22 cellular contexts compared by ENCODE assay signal in the genomic region with DNA sequence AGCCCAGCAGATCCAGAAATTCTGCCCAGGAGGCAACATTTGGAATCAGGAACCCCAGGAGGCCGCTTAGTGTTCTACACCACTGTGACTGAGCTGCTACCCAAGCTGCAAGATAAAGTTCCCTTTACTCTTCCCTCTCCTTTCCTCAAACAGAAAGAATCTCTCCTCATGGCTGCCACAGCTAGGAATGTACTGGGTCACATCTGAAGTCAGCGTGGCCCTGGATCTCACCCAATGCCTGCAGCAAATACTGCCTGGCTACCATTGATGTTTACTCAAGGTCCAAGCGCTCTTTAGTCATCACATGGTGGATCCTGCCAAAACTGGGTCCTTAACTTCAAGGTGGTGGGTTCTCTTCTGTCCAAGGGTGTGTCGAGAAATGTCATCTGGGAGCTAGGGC.
DNase-seq lines count a peak whose midpoint lies in the region; ATAC-seq and TF ChIP-seq lines count a peak whose summit lies in the region.
"Had no signal": no experiment of that assay in that cellular context is flagged by ENCODE, and none has a peak within 500 bp of the region (broad histone marks: within the 10 kb centered on the region; RNA-seq: fewer than 3 reads in every experiment).

No MANE protein-coding gene starts in this region.

- no peak overlapping the region for H3K14ac ChIP-seq in H9 (ENCODE audit: insufficient read depth, low read length)

- H3K27me3 Mint-ChIP-seq in H9 (ENCODE audit: low read depth) (no peaks in the 10 kb centered on the region), nephron progenitor cell (ENCODE audit: low read depth, poor library complexity) (no peaks in the 10 kb centered on the region)
- H3K27me3 Mint-ChIP-seq in activated T-cell treated with anti-CD3 and anti-CD28 coated beads, Interleukin-2, amount 50 U/mL, for 24 hours, result no peaks in the 10 kb centered on the region
- H3K27me3 Mint-ChIP-seq: CD4-positive, alpha-beta memory T cell; CD4-positive, CD25-positive, alpha-beta regulatory T cell; CD8-positive, alpha-beta memory T cell had no signal

- no peak overlapping the region for H3K18ac ChIP-seq in H9 (ENCODE audit: insufficient read length, low read depth, low read length)

- no peak overlapping the region for H2BK120ac ChIP-seq in H9 (ENCODE audit: low read depth, low read length, poor library complexity, severe bottlenecking)

- no peaks in the 10 kb centered on the region for H3K27me3 ChIP-seq in H9 (ENCODE audit: insufficient read depth, low read length)
- H3K27me3 ChIP-seq: BE2C, BLaER1 had no signal

- no peak overlapping the region for H2BK15ac ChIP-seq in H9 (ENCODE audit: low read depth, low read length)

- no peaks in the 10 kb centered on the region for H3K9me3 ChIP-seq in H9 (ENCODE audit: control insufficient read depth, low read depth, low read length)
- H3K9me3 ChIP-seq: BE2C, BLaER1 had no signal

- H3K79me2 ChIP-seq in H9 (ENCODE audit: insufficient read depth, low read length), result no peaks in the 10 kb centered on the region

- no peak overlapping the region for H3K4me3 Mint-ChIP-seq in H9
- no peak overlapping the region for H3K4me3 Mint-ChIP-seq in nephron progenitor cell
- H3K4me3 Mint-ChIP-seq in activated T-cell treated with anti-CD3 and anti-CD28 coated beads, Interleukin-2, amount 50 U/mL, for 24 hours, result no peak overlapping the region
- H3K4me3 Mint-ChIP-seq: CD14-positive monocyte; CD4-positive, alpha-beta memory T cell; CD4-positive, CD25-positive, alpha-beta regulatory T cell; CD8-positive, alpha-beta memory T cell had no signal

- H2AFZ ChIP-seq in H9 (ENCODE audit: low read length), result no peak overlapping the region

- no peaks in the 10 kb centered on the region for H3K9me3 Mint-ChIP-seq in H9
- no peaks in the 10 kb centered on the region for H3K9me3 Mint-ChIP-seq in nephron progenitor cell
- peaks cover 2% of the 10 kb centered on the region for H3K9me3 Mint-ChIP-seq in activated T-cell treated with anti-CD3 and anti-CD28 coated beads, Interleukin-2, amount 50 U/mL, for 24 hours

- H3K4ac ChIP-seq in H9 (ENCODE audit: low read depth, low read length), result no peak overlapping the region

- H3K27ac Mint-ChIP-seq in H9 (peak overlapping the region in 2 of 3 experiments; percentile 46 to 78; a peak in 3 of 7 replicates), nephron progenitor cell (peak overlapping the region; percentile 76)
- H3K27ac Mint-ChIP-seq in activated T-cell treated with anti-CD3 and anti-CD28 coated beads, Interleukin-2, amount 50 U/mL, for 24 hours, result no peak overlapping the region
- H3K27ac Mint-ChIP-seq: CD4-positive, alpha-beta memory T cell; CD4-positive, CD25-positive, alpha-beta regulatory T cell; CD8-positive, alpha-beta memory T cell had no signal

- H3K4me1 Mint-ChIP-seq in H9 (peaks cover 8 to 14% of the 10 kb centered on the region in 2 experiments), nephron progenitor cell (no peaks in the 10 kb centered on the region)
- H3K4me1 Mint-ChIP-seq in activated T-cell treated with anti-CD3 and anti-CD28 coated beads, Interleukin-2, amount 50 U/mL, for 24 hours (ENCODE audit: low read depth), result no peaks in the 10 kb centered on the region
- H3K4me1 Mint-ChIP-seq: CD14-positive monocyte; CD4-positive, alpha-beta memory T cell; CD4-positive, CD25-positive, alpha-beta regulatory T cell; CD8-positive, alpha-beta memory T cell had no signal

- H3K36me3 Mint-ChIP-seq in H9 (ENCODE audit: insufficient read depth in 1 of 3, low read depth in 3 of 3) (no peaks in the 10 kb centered on the region), nephron progenitor cell (ENCODE audit: low read depth) (no peaks in the 10 kb centered on the region)
- no peaks in the 10 kb centered on the region for H3K36me3 Mint-ChIP-seq in activated T-cell treated with anti-CD3 and anti-CD28 coated beads, Interleukin-2, amount 50 U/mL, for 24 hours (ENCODE audit: low read depth)
- H3K36me3 Mint-ChIP-seq: CD14-positive monocyte; CD4-positive, alpha-beta memory T cell; CD4-positive, CD25-positive, alpha-beta regulatory T cell; CD8-positive, alpha-beta memory T cell had no signal

- H3K56ac ChIP-seq in H9 (ENCODE audit: insufficient read length, low read depth, low read length), result no peak overlapping the region

- H3K23ac ChIP-seq in H9 (ENCODE audit: insufficient read length, low read depth, low read length), result no peak overlapping the region

- H3K4me2 ChIP-seq in H9 (ENCODE audit: insufficient read depth, insufficient read length, low read length), result no peak overlapping the region
- H3K4me2 ChIP-seq: BLaER1 had no signal

- H2BK20ac ChIP-seq in H9 (ENCODE audit: low read depth, low read length, poor library complexity, severe bottlenecking), result no peak overlapping the region

- H3K4me1 ChIP-seq in H9 (ENCODE audit: insufficient read depth, low read length), result peaks cover 6% of the 10 kb centered on the region; the same call in 1 of the 2 replicates
- H3K4me1 ChIP-seq: BE2C had no signal

- H3K9ac ChIP-seq in H9 (ENCODE audit: extremely low read depth, insufficient read length, low read length), result no peak overlapping the region
- H3K9ac ChIP-seq: BLaER1 had no signal

- WGBS in H9 (ENCODE audit: extremely low coverage, insufficient read length, low lambda C conversion rate), result no CpG with 5 or more reads among the region's 4 CpGs

- no peaks in the 10 kb centered on the region for H3K23me2 ChIP-seq in H9 (ENCODE audit: insufficient read length, low read depth, low read length, poor library complexity, severe bottlenecking)

- H3K27ac ChIP-seq in H9 (ENCODE audit: insufficient read length, low read depth, low read length), result no peak overlapping the region
- H3K27ac ChIP-seq: BLaER1 had no signal

- no peak overlapping the region for H2BK5ac ChIP-seq in H9 (ENCODE audit: insufficient read length, low read length)

- H2AK5ac ChIP-seq in H9 (ENCODE audit: insufficient read length, low read length), result no peak overlapping the region

- H4K8ac ChIP-seq in H9 (replicated peaks; ENCODE audit: insufficient read length, low read depth, low read length), result no peak overlapping the region

- H4K91ac ChIP-seq in H9 (ENCODE audit: insufficient read length, low read depth, low read length), result no peak overlapping the region

- H3T11ph ChIP-seq in H9 (ENCODE audit: low read length), result no peak overlapping the region

- TF ChIP-seq CTCF in H9 (conservative IDR thresholded peaks at IDR 0.05) (no peak), nephron progenitor cell (IDR thresholded peaks at IDR 0.05) (no peak)

- no peak overlapping the region for H4K5ac ChIP-seq in H9 (ENCODE audit: insufficient read length, low read depth, low read length)

- no peak for ATAC-seq in GM19452 (IDR thresholded peaks at IDR 0.05; ENCODE audit: unreplicated experiment)

- H2BK12ac ChIP-seq in H9 (ENCODE audit: insufficient read length, low read depth, low read length), result no peak overlapping the region

- no peaks in the 10 kb centered on the region for H3K79me1 ChIP-seq in H9 (ENCODE audit: insufficient read depth, low read depth, low read length, poor library complexity, severe bottlenecking)

- H4K20me1 ChIP-seq in H9 (ENCODE audit: control insufficient read depth, insufficient read depth, insufficient read length), result no peaks in the 10 kb centered on the region
- H4K20me1 ChIP-seq: BLaER1 had no signal

- DNase-seq in ELF-1 (ENCODE audit: low read depth, low spot score) (peak; percentile 2), H9 (no peak), nephron progenitor cell (no peak)
- no peak for DNase-seq in activated T-cell treated with anti-CD3 and anti-CD28 coated beads, Interleukin-2, amount 50 U/mL, for 24 hours
- DNase-seq: 8988T; ACHN; BE2C; C1 segment of cervical spinal cord; CD4-positive, alpha-beta memory T cell; CD4-positive, CD25-positive, alpha-beta regulatory T cell; CD8-positive, alpha-beta memory T cell; COR-L47; DMS 273 treated with DMSO at 0.1 percent for 48 hours; DMS153; DMS53; DMS79; DND-41; EL; GF-D8 had no signal
